8 cellular contexts compared by ENCODE assay signal in genomic region chr3:159266779-159267178, GRCh38.
DNase-seq lines count a peak whose midpoint lies in the region; ATAC-seq and TF ChIP-seq lines count a peak whose summit lies in the region.

No MANE protein-coding gene starts in this region.

- H3K27me3 ChIP-seq in cardiac muscle cell: no peaks in the 10 kb centered on the region
- no peaks in the 10 kb centered on the region for H3K27me3 ChIP-seq in right atrium auricular region

- peak; percentile 31 for TF ChIP-seq CTCF in cardiac muscle cell (IDR thresholded peaks at IDR 0.05; ENCODE audit: low read depth, low read length)
- TF ChIP-seq CTCF in right atrium auricular region (IDR thresholded peaks at IDR 0.05): peak in 1 of 2 donors; percentile 41

- H3K36me3 ChIP-seq in cardiac muscle cell (no peaks in the 10 kb centered on the region), right atrium auricular region (no peaks in the 10 kb centered on the region)

- in situ Hi-C loops in SK-MEL-5 (cut with HindIII; ENCODE audit: low pct_unique_long_range_greater_than_20kb, low sequenced_read_pairs): loop anchor here (25.0 kb wide), 1 partner anchor 354 kb away; no protein-coding TSS in a partner anchor

- H3K4me1 ChIP-seq in cardiac muscle cell (ENCODE audit: low read depth) (no peaks in the 10 kb centered on the region), right atrium auricular region (no peaks in the 10 kb centered on the region)

- ATAC-seq in GM18511 (IDR thresholded peaks at IDR 0.05; ENCODE audit: unreplicated experiment) (no peak), GM18868 (IDR thresholded peaks at IDR 0.05; ENCODE audit: unreplicated experiment) (no peak), GM21381 (IDR thresholded peaks at IDR 0.05; ENCODE audit: unreplicated experiment) (no peak)

- no peak overlapping the region for H3K4me3 ChIP-seq in cardiac muscle cell
- no peak overlapping the region for H3K4me3 ChIP-seq in right atrium auricular region

- H3K27ac ChIP-seq in cardiac muscle cell (no peak overlapping the region), right atrium auricular region (no peak overlapping the region)

- H3K9me3 ChIP-seq in cardiac muscle cell (ENCODE audit: low read depth): no peaks in the 10 kb centered on the region
- H3K9me3 ChIP-seq in right atrium auricular region: no peaks in the 10 kb centered on the region

- DNase-seq in cardiac muscle cell (ENCODE audit: low read depth in 1 of 2, low spot score in 1 of 2): peak; percentile 40 to 71
- DNase-seq in right atrium auricular region (ENCODE audit: low spot score): no peak
- peak; percentile 11 for DNase-seq in HuH-7.5 (ENCODE audit: low spot score)
- peak; percentile 85 for DNase-seq in SK-MEL-5 (ENCODE audit: low read depth, low spot score)
- DNase-seq in islet precursor cell: peak; percentile 83
